8 cellular contexts compared by ENCODE assay signal in genomic region chr18:41954827-41955613, GRCh38. TPM values are rescaled to one million over a fixed set of nuclear protein-coding genes. Genes with fewer than 3 reads are reported as not detected.
DNase-seq lines count a peak whose midpoint lies in the region; ATAC-seq and TF ChIP-seq lines count a peak whose summit lies in the region.

Gene PIK3C3, plus strand, starts transcription at chr18:41955234. Its CDS starts 58 bp downstream, at chr18:41955292.

- peak within 1 kb of the TSS; percentile 88 for H3K4me2 ChIP-seq in PC-9

- peak within 1 kb of the TSS; percentile 92 for H2AFZ ChIP-seq in PC-9

- no peaks in the 10 kb centered on the region for H4K20me1 ChIP-seq in PC-9 (ENCODE audit: insufficient read depth)

- CTCF ChIA-PET in PC-9 (lab: Charles Lee), result interaction anchor here (0.6 kb wide), 1 partner anchor 17 kb away, joined by 5 read pairs; no protein-coding TSS in a partner anchor

- ATAC-seq in GM21619 (IDR thresholded peaks at IDR 0.05; ENCODE audit: unreplicated experiment), result peak; percentile 97

- POLR2A ChIA-PET in PC-9 (lab: Charles Lee; ENCODE audit: unreplicated experiment), result interaction anchor here (0.7 kb wide), 1 partner anchor 68 kb away, joined by 7 read pairs; no protein-coding TSS in a partner anchor

- peaks cover 28% of the 10 kb centered on the region for H3K79me2 ChIP-seq in PC-9 (ENCODE audit: low read depth)

- TF ChIP-seq CTCF in PC-9 (conservative IDR thresholded peaks at IDR 0.05), result no peak
- TF ChIP-seq CTCF in epithelial cell of proximal tubule (conservative IDR thresholded peaks at IDR 0.05; ENCODE audit: low read depth, low read length), result no peak

- peak; percentile 95 for DNase-seq in DMS153 (lab: John Stamatoyannopoulos, UW)
- DNase-seq in Jurkat, Clone E6-1 (ENCODE audit: low read depth, low spot score), result peak; percentile 98
- DNase-seq in PC-9, result peak; percentile 87
- DNase-seq in activated T-cell treated with anti-CD3 and anti-CD28 coated beads, Interleukin-2, amount 50 U/mL, for 1 hour, result peak; percentile 95
- DNase-seq in epithelial cell of proximal tubule (ENCODE audit: low read depth), result peak; percentile 87
- peak; percentile 98 for DNase-seq in mucosa of gallbladder (ENCODE audit: low spot score)
- peak; percentile 95 for DNase-seq in stimulated activated CD8-positive, alpha-beta memory T cell treated with anti-CD3 and anti-CD28 coated beads, Interleukin-4, amount 100 ng/mL, for 4 hours (ENCODE audit: low read depth in 2 of 2, low spot score in 1 of 2)

- intact Hi-C loops in PC-9 (cut with micrococcal nuclease; ENCODE audit: unreplicated experiment), result no loop called here

- H3F3A ChIP-seq in PC-9 (ENCODE audit: insufficient read depth, low read depth), result no peaks in the 10 kb centered on the region

- no peaks in the 10 kb centered on the region for H3K36me3 ChIP-seq in PC-9 (ENCODE audit: low read depth)

- BruUV-seq in PC-9 (replicated peaks; lab: Mats Ljungman, UMichigan), result no TSS peak

- H3K27me3 ChIP-seq in PC-9 (ENCODE audit: insufficient read depth, low read depth), result no peaks in the 10 kb centered on the region

- no peaks in the 10 kb centered on the region for H3K9me2 ChIP-seq in PC-9 (ENCODE audit: insufficient read depth)

- no peaks in the 10 kb centered on the region for H3K9me3 ChIP-seq in PC-9 (ENCODE audit: insufficient read depth, low read depth)

- H3K27ac ChIP-seq in PC-9, result peak within 1 kb of the TSS; percentile 57

- H3K4me1 ChIP-seq in PC-9 (replicated peaks; ENCODE audit: insufficient read depth), result 0 out of 2 replicates have a peak, but pooled peaks cover 14% of the 10 kb centered on the region

- H3K4me3 ChIP-seq in Jurkat, Clone E6-1 (ENCODE audit: low read length), result peak within 1 kb of the TSS; percentile 82
- H3K4me3 ChIP-seq in PC-9 (peak within 1 kb of the TSS; percentile 96), epithelial cell of proximal tubule (ENCODE audit: low read depth, low read length) (peak within 1 kb of the TSS; percentile 80)

RNA-seq across cellular contexts. Expression of gene PIK3C3, which starts in this region (rescaled TPM):
- 29.3 TPM for polyA plus RNA-seq in Jurkat, Clone E6-1 (2012; ENCODE audit: insufficient read depth, insufficient read length)
- total RNA-seq in PC-9 (2021) (19.9 and 31.4 TPM in 2 replicates), epithelial cell of proximal tubule (28.4 and 62.2 TPM in 2 replicates), mucosa of gallbladder (45.6 TPM)

Comparison
In these comparisons a context has a peak if more than half of its experiments do, and no peak if none do; other contexts are left out.
1. Peak in every context shown above with its lines: DNase-seq, ATAC-seq, H3K4me3 ChIP-seq and H3K27ac ChIP-seq.